In genomic region chr11:75706260-75706729, GRCh38 we compare ENCODE assay signal across 8 cellular contexts. TPM values are rescaled to one million over a fixed set of nuclear protein-coding genes. Genes with fewer than 3 reads are reported as not detected.
DNase-seq lines count a peak whose midpoint lies in the region; ATAC-seq lines count a peak whose summit lies in the region.

No MANE protein-coding gene starts in this region.

- POLR2A ChIA-PET in activated CD4-positive, alpha-beta memory T cell treated with anti-CD3 and anti-CD28 coated beads for 36 hours (lab: Charles Lee), result no interaction called here

- H3K56ac ChIP-seq in mesendoderm (ENCODE audit: low read length), result peak overlapping the region; percentile 42

- ATAC-seq in HG02885 (IDR thresholded peaks at IDR 0.05; ENCODE audit: poor library complexity, unreplicated experiment) (peak; percentile 66), GM21528 (IDR thresholded peaks at IDR 0.05; ENCODE audit: low FRiP score, unreplicated experiment) (no peak)

- H3K27ac Mint-ChIP-seq in activated CD4-positive, alpha-beta memory T cell treated with anti-CD3 and anti-CD28 coated beads for 36 hours, result no peak overlapping the region

- H4K8ac ChIP-seq in mesendoderm (ENCODE audit: low read depth, low read length), result no peak overlapping the region

- H2AK5ac ChIP-seq in mesendoderm (ENCODE audit: low read length), result no peak overlapping the region

- no peaks in the 10 kb centered on the region for H3K4me1 Mint-ChIP-seq in activated CD4-positive, alpha-beta memory T cell treated with anti-CD3 and anti-CD28 coated beads for 36 hours (ENCODE audit: low read depth)

- H2BK120ac ChIP-seq in mesendoderm (ENCODE audit: low read depth, low read length), result no peak overlapping the region

- DNase-seq in DMS 273 (lab: John Stamatoyannopoulos, UW; ENCODE audit: unreplicated experiment) (peak; percentile 84), NCI-H82 treated with DMSO at 0.1 percent for 48 hours (lab: John Stamatoyannopoulos, UW; ENCODE audit: unreplicated experiment) (peak; percentile 47), mesendoderm (peak; percentile 81)
- peak; percentile 76 for DNase-seq in activated CD4-positive, alpha-beta memory T cell treated with anti-CD3 and anti-CD28 coated beads for 36 hours
- DNase-seq in effector memory CD4-positive, alpha-beta T cell, result peak; percentile 12 to 47 (median 30)
- peak; percentile 41 for DNase-seq in stimulated activated CD8-positive, alpha-beta memory T cell treated with anti-CD3 and anti-CD28 coated beads, Interleukin-15, amount 100 ng/mL, for 24 hours (ENCODE audit: low read depth)

- H3K9ac ChIP-seq in mesendoderm (ENCODE audit: low read length), result no peak overlapping the region

- intact Hi-C loops in activated CD4-positive, alpha-beta memory T cell treated with anti-CD3 and anti-CD28 coated beads for 36 hours (cut with micrococcal nuclease), result no loop called here

- no peak overlapping the region for H3K27ac ChIP-seq in effector memory CD4-positive, alpha-beta T cell (ENCODE audit: insufficient read depth, low read length, poor library complexity, severe bottlenecking)
- H3K27ac ChIP-seq in mesendoderm (ENCODE audit: low read depth, low read length), result no peak overlapping the region

- no peaks in the 10 kb centered on the region for H3K79me1 ChIP-seq in mesendoderm (ENCODE audit: low read length)

- H3K36me3 ChIP-seq in effector memory CD4-positive, alpha-beta T cell (ENCODE audit: control insufficient read depth, insufficient read depth, low read length), result no peaks in the 10 kb centered on the region
- H3K36me3 ChIP-seq in mesendoderm (ENCODE audit: control insufficient read depth, insufficient read depth, low read length), result no peaks in the 10 kb centered on the region

- no peaks in the 10 kb centered on the region for H3K79me2 ChIP-seq in mesendoderm (ENCODE audit: control insufficient read depth, insufficient read depth, low read length)

- no peak overlapping the region for H2BK15ac ChIP-seq in mesendoderm (replicated peaks; ENCODE audit: low read depth)

- H3K4me3 Mint-ChIP-seq in activated CD4-positive, alpha-beta memory T cell treated with anti-CD3 and anti-CD28 coated beads for 36 hours, result no peak overlapping the region

- no peak overlapping the region for H3K4me2 ChIP-seq in mesendoderm (ENCODE audit: low read length)

- H3K9me3 Mint-ChIP-seq in activated CD4-positive, alpha-beta memory T cell treated with anti-CD3 and anti-CD28 coated beads for 36 hours, result no peaks in the 10 kb centered on the region

- no peaks in the 10 kb centered on the region for H3K4me1 ChIP-seq in effector memory CD4-positive, alpha-beta T cell (ENCODE audit: control insufficient read depth, insufficient read depth, low read length, poor library complexity, severe bottlenecking)
- H3K4me1 ChIP-seq in mesendoderm (ENCODE audit: control insufficient read depth, low read depth, low read length), result no peaks in the 10 kb centered on the region

- no peak overlapping the region for H3K18ac ChIP-seq in mesendoderm (ENCODE audit: low read length)

- H3K23ac ChIP-seq in mesendoderm (ENCODE audit: low read length), result no peak overlapping the region

- no peak overlapping the region for H4K5ac ChIP-seq in mesendoderm (ENCODE audit: low read length)

- H3K4me3 ChIP-seq in effector memory CD4-positive, alpha-beta T cell (ENCODE audit: insufficient read depth, low read depth, low read length, poor library complexity, severe bottlenecking), result no peak overlapping the region
- H3K4me3 ChIP-seq in mesendoderm (ENCODE audit: low read length), result no peak overlapping the region

- WGBS in mesendoderm (ENCODE audit: extremely low coverage, insufficient coverage, low lambda C conversion rate), result no CpG with 5 or more reads among the region's 17 CpGs

- no peaks in the 10 kb centered on the region for H3K36me3 Mint-ChIP-seq in activated CD4-positive, alpha-beta memory T cell treated with anti-CD3 and anti-CD28 coated beads for 36 hours

- H3K4ac ChIP-seq in mesendoderm (ENCODE audit: low read depth, low read length), result no peak overlapping the region

- CTCF ChIA-PET in activated CD4-positive, alpha-beta memory T cell treated with anti-CD3 and anti-CD28 coated beads for 36 hours (lab: Charles Lee), result interaction anchor here (0.5 to 3.1 kb wide), 49 partner anchors 8 to 553 kb away, joined by 3 to 25 read pairs (median 4); partner anchors contain the start of gene SERPINH1

- no peak overlapping the region for H2BK5ac ChIP-seq in mesendoderm (ENCODE audit: low read length)

- no peaks in the 10 kb centered on the region for H3K27me3 ChIP-seq in effector memory CD4-positive, alpha-beta T cell (replicated peaks; ENCODE audit: control insufficient read depth, insufficient read depth, low read length, poor library complexity, severe bottlenecking)
- no peaks in the 10 kb centered on the region for H3K27me3 ChIP-seq in mesendoderm (ENCODE audit: insufficient read depth, low read length, poor library complexity)

- no peaks in the 10 kb centered on the region for H3K9me3 ChIP-seq in effector memory CD4-positive, alpha-beta T cell (ENCODE audit: control insufficient read depth, low read length)

- H3K27me3 Mint-ChIP-seq in activated CD4-positive, alpha-beta memory T cell treated with anti-CD3 and anti-CD28 coated beads for 36 hours, result peaks cover 3% of the 10 kb centered on the region

RNA-seq across cellular contexts. Expression of gene MOGAT2, which starts 11.3 kb away (rescaled TPM):
- total RNA-seq in activated CD4-positive, alpha-beta memory T cell treated with anti-CD3 and anti-CD28 coated beads for 36 hours, result not detected
- polyA plus RNA-seq in mesendoderm (2013, experiment 1 of 2), result not detected
- not detected for polyA plus RNA-seq in mesendoderm (2013, experiment 2 of 2)

RNA-seq across cellular contexts. Expression of gene MAP6, which starts 37.5 kb away (rescaled TPM):
- under 1 TPM in 1 of 2 experiments, not detected in 1; 0.05 TPM for total RNA-seq in activated CD4-positive, alpha-beta memory T cell treated with anti-CD3 and anti-CD28 coated beads for 36 hours
- 0.01 TPM for polyA plus RNA-seq in mesendoderm (2013, experiment 1 of 2)
- polyA plus RNA-seq in mesendoderm (2013, experiment 2 of 2), result 0.01 TPM

Comparison
In these comparisons a context has a peak if more than half of its experiments do, and no peak if none do; other contexts are left out.
1. DNase-seq: peak in every context shown above with its lines; median percentile 84 in DMS 273; 81 in mesendoderm; 76 in activated CD4-positive, alpha-beta memory T cell treated with anti-CD3 and anti-CD28 coated beads for 36 hours; 47 in NCI-H82 treated with DMSO at 0.1 percent for 48 hours; 41 in stimulated activated CD8-positive, alpha-beta memory T cell treated with anti-CD3 and anti-CD28 coated beads, Interleukin-15, amount 100 ng/mL, for 24 hours; 30 in effector memory CD4-positive, alpha-beta T cell.